10 cellular contexts compared by ENCODE assay signal in genomic region chr19:14612242-14612641, GRCh38. TPM values are rescaled to one million over a fixed set of nuclear protein-coding genes. Genes with fewer than 3 reads are reported as not detected.
DNase-seq lines count a peak whose midpoint lies in the region; ATAC-seq, FAIRE-seq and TF ChIP-seq lines count a peak whose summit lies in the region.
"Not testable (repeated sequence)": the region's sequence is repeated elsewhere in the genome, so short reads cannot be mapped to it uniquely, and the experiment has no call there.
"Had no signal": no experiment of that assay in that cellular context is flagged by ENCODE, and none has a peak within 500 bp of the region (broad histone marks: within the 10 kb centered on the region; RNA-seq: fewer than 3 reads in every experiment).

No MANE protein-coding gene starts in this region.

- FAIRE-seq in GM12892 (lab: Jason Lieb, UNC): peak; percentile 5

- not testable (repeated sequence) for H3K27me3 Mint-ChIP-seq in CD14-positive monocyte (ENCODE audit: low read depth in 3 of 3); activated naive CD4-positive, alpha-beta T cell treated with anti-CD3 and anti-CD28 coated beads for 36 hours (ENCODE audit: low read depth); naive B cell

- H3K27ac Mint-ChIP-seq in CD14-positive monocyte (peak overlapping the region in 4 of 7 donors; percentile 46 to 79 (median 56)), naive B cell (peak overlapping the region; percentile 97 to 100 (median 100))
- H3K27ac Mint-ChIP-seq in activated naive CD4-positive, alpha-beta T cell treated with anti-CD3 and anti-CD28 coated beads for 36 hours: not testable (repeated sequence)

- 70 to 91% (median 85%) methylated on average over 5 of the region's 5 CpGs for WGBS in spleen, 5 donors

- peaks cover 0 to 31% (median 0%) of the 10 kb centered on the region in 6 donors for H3K36me3 ChIP-seq in spleen

- peak overlapping the region in 5 of 8 donors; percentile 74 to 90 (median 84) for H3K27ac ChIP-seq in spleen

- DNase-seq in CD14-positive monocyte (ENCODE audit: low spot score); GM12892 (ENCODE audit: insufficient read length); activated naive CD4-positive, alpha-beta T cell treated with anti-CD3 and anti-CD28 coated beads for 36 hours; naive B cell; spleen: not testable (repeated sequence)

- not testable (repeated sequence) for H3K9me3 ChIP-seq in spleen

- intact Hi-C loops in CD14-positive monocyte (cut with micrococcal nuclease): loop anchor here (5.0 to 10.0 kb wide), 2 partner anchors 73 to 75 kb away; no protein-coding TSS in a partner anchor
- intact Hi-C loops in activated naive CD4-positive, alpha-beta T cell treated with anti-CD3 and anti-CD28 coated beads for 36 hours (cut with micrococcal nuclease); spleen (cut with DNase I; ENCODE audit: low total_unique reads): not testable (repeated sequence)

- not testable (repeated sequence) for ATAC-seq in naive B cell (ENCODE audit: low read depth in 2 of 2)

- H3K27me3 ChIP-seq in spleen (replicated peaks in 1 of 7): not testable (repeated sequence)

- CTCF ChIA-PET in activated naive CD4-positive, alpha-beta T cell treated with anti-CD3 and anti-CD28 coated beads for 36 hours (lab: Charles Lee): not testable (repeated sequence)

- not testable (repeated sequence) for H3K4me3 Mint-ChIP-seq in CD14-positive monocyte
- peak overlapping the region; percentile 15 for H3K4me3 Mint-ChIP-seq in activated naive CD4-positive, alpha-beta T cell treated with anti-CD3 and anti-CD28 coated beads for 36 hours
- peak overlapping the region in 7 of 8 donors; percentile 29 to 93 (median 47) for H3K4me3 Mint-ChIP-seq in naive B cell

- H3K36me3 Mint-ChIP-seq in CD14-positive monocyte: peaks cover 4 to 14% of the 10 kb centered on the region in 2 donors
- H3K36me3 Mint-ChIP-seq in activated naive CD4-positive, alpha-beta T cell treated with anti-CD3 and anti-CD28 coated beads for 36 hours (ENCODE audit: low read depth): not testable (repeated sequence)
- peaks cover 23 to 38% of the 10 kb centered on the region in 2 donors for H3K36me3 Mint-ChIP-seq in naive B cell

- H3K4me3 ChIP-seq in spleen: not testable (repeated sequence)

- H3K4me1 Mint-ChIP-seq in CD14-positive monocyte: peaks cover 82% of the 10 kb centered on the region
- not testable (repeated sequence) for H3K4me1 Mint-ChIP-seq in activated naive CD4-positive, alpha-beta T cell treated with anti-CD3 and anti-CD28 coated beads for 36 hours (ENCODE audit: low read depth)
- peaks cover 40 to 88% (median 57%) of the 10 kb centered on the region in 3 donors for H3K4me1 Mint-ChIP-seq in naive B cell

- not testable (repeated sequence) for TF ChIP-seq CTCF in CD14-positive monocyte (IDR thresholded peaks at IDR 0.05); spleen (IDR thresholded peaks at IDR 0.05 in 8 of 11, conservative IDR thresholded peaks at IDR 0.05 in 3 of 11)

- H3K4me1 ChIP-seq in spleen: peaks cover 0 to 78% (median 35%) of the 10 kb centered on the region in 6 donors

- not testable (repeated sequence) for TF ChIP-seq POLR2A in GM12892 (IDR thresholded peaks at IDR 0.05; ENCODE audit: low read depth, low read length); spleen (IDR thresholded peaks at IDR 0.05)

- H3K9me3 Mint-ChIP-seq in CD14-positive monocyte; activated naive CD4-positive, alpha-beta T cell treated with anti-CD3 and anti-CD28 coated beads for 36 hours; naive B cell: not testable (repeated sequence)

RNA-seq across cellular contexts. Expression of gene CLEC17A, which starts 29.4 kb away (rescaled TPM):
- 1 to 10 TPM in 1 of 2 donors, under 1 TPM in 1; 0.62 to 3.4 TPM for polyA plus RNA-seq in CD14-positive monocyte
- 67.4 TPM for polyA plus RNA-seq in GM12892 (2012; ENCODE audit: missing spikeins)
- under 1 TPM; 0.15 to 0.26 TPM for total RNA-seq in activated naive CD4-positive, alpha-beta T cell treated with anti-CD3 and anti-CD28 coated beads for 36 hours
- polyA plus RNA-seq in naive B cell (ENCODE audit: low read depth in 6 of 6): 100 to 1,000 TPM in 1 of 6 donors, 10 to 100 TPM in 5; 71.6 to 127 (median 93.6) TPM
- total RNA-seq in spleen: 10 to 100 TPM; 17.9 to 40.1 (median 23.6) TPM
- 10 to 100 TPM; 20.1 to 47.6 (median 23.3) TPM for polyA plus RNA-seq in spleen
- total RNA-seq: A172; A673; Calu3; CD4-positive, alpha-beta memory T cell; HFFc6 had no signal

RNA-seq across cellular contexts. Expression of gene NDUFB7, which starts 40.4 kb away (rescaled TPM):
- polyA plus RNA-seq in CD14-positive monocyte: 100 to 1,000 TPM; 204 to 313 TPM
- 95.4 TPM for polyA plus RNA-seq in GM12892 (2012; ENCODE audit: missing spikeins)
- 100 to 1,000 TPM; 117 to 123 TPM for total RNA-seq in activated naive CD4-positive, alpha-beta T cell treated with anti-CD3 and anti-CD28 coated beads for 36 hours
- 100 to 1,000 TPM; 141 to 216 (median 170) TPM for polyA plus RNA-seq in naive B cell (ENCODE audit: low read depth in 6 of 6)
- 100 to 1,000 TPM in 3 of 7 donors, 10 to 100 TPM in 4; 77.2 to 185 (median 92.3) TPM for total RNA-seq in spleen
- 100 to 1,000 TPM; 283 to 374 (median 336) TPM for polyA plus RNA-seq in spleen

Comparison
In these comparisons a context has a peak if more than half of its experiments do, and no peak if none do; other contexts are left out.
1. RNA of gene CLEC17A, which starts 29.4 kb away (polyA plus RNA-seq): 71.6 to 127 TPM in naive B cell and 20.1 to 47.6 TPM in spleen; 0.62 to 3.4 TPM in CD14-positive monocyte; every median in the first group is over 4 times any median in the second.